ENCODE assay signal across 9 cellular contexts in genomic region chr9:114696814-114697544, GRCh38. TPM values are rescaled to one million over a fixed set of nuclear protein-coding genes. Genes with fewer than 3 reads are reported as not detected.
DNase-seq lines count a peak whose midpoint lies in the region; ATAC-seq and TF ChIP-seq lines count a peak whose summit lies in the region.
"Had no signal": no experiment of that assay in that cellular context is flagged by ENCODE, and none has a peak within 500 bp of the region (broad histone marks: within the 10 kb centered on the region; RNA-seq: fewer than 3 reads in every experiment).

No MANE protein-coding gene starts in this region.

- H3K27me3 Mint-ChIP-seq in type B pancreatic cell: no peaks in the 10 kb centered on the region

- DNase-seq in GM19240 (ENCODE audit: insufficient read length, low spot score) (peak; percentile 37), HuH-7 (ENCODE audit: low spot score) (no peak), NCI-H1694 treated with DMSO at 0.1 percent for 48 hours (lab: John Stamatoyannopoulos, UW) (no peak), NCI-H1417 (lab: John Stamatoyannopoulos, UW) (no peak), type B pancreatic cell (ENCODE audit: extremely low spot score, unreplicated experiment) (no peak)
- DNase-seq in activated CD8-positive, alpha-beta memory T cell treated with anti-CD3 and anti-CD28 coated beads, Interleukin-2, amount 50 U/mL, for 4 hours: peak; percentile 25
- peak; percentile 47 to 68 for DNase-seq in stimulated activated CD4-positive, alpha-beta T cell treated with anti-CD3 and anti-CD28 coated beads, Interleukin-4, amount 100 ng/mL, for 48 hours (ENCODE audit: low read depth in 2 of 2)

- H3K27ac Mint-ChIP-seq in type B pancreatic cell: no peak overlapping the region

- peaks cover 4% of the 10 kb centered on the region for H3K9me3 Mint-ChIP-seq in type B pancreatic cell

- peak; percentile 65 for ATAC-seq in HG03064 (IDR thresholded peaks at IDR 0.05; ENCODE audit: low read depth, unreplicated experiment)

- H3K36me3 Mint-ChIP-seq in type B pancreatic cell: no peaks in the 10 kb centered on the region

- H3K4me1 Mint-ChIP-seq in type B pancreatic cell (ENCODE audit: unreplicated experiment): peaks cover 18% of the 10 kb centered on the region

- no peak overlapping the region for H3K4me3 Mint-ChIP-seq in type B pancreatic cell

- no peak for TF ChIP-seq CTCF in type B pancreatic cell (conservative IDR thresholded peaks at IDR 0.05)

RNA-seq across cellular contexts. Expression of gene TEX48, which starts 15.0 kb away (rescaled TPM):
- not detected in 2 replicates for total RNA-seq in type B pancreatic cell (ENCODE audit: low replicate concordance)
- total RNA-seq: thoracic aorta had no signal

RNA-seq across cellular contexts. Expression of gene TEX53, which starts 39.4 kb away (rescaled TPM):
- total RNA-seq in type B pancreatic cell (ENCODE audit: low replicate concordance): not detected in 2 replicates
- total RNA-seq: thoracic aorta had no signal

Comparison
In these comparisons a context has a peak if more than half of its experiments do, and no peak if none do; other contexts are left out.
1. DNase-seq: peak in GM19240 (single experiment), activated CD8-positive, alpha-beta memory T cell treated with anti-CD3 and anti-CD28 coated beads, Interleukin-2, amount 50 U/mL, for 4 hours (single experiment) and stimulated activated CD4-positive, alpha-beta T cell treated with anti-CD3 and anti-CD28 coated beads, Interleukin-4, amount 100 ng/mL, for 48 hours (2 of 2); none in HuH-7 (single experiment), NCI-H1694 treated with DMSO at 0.1 percent for 48 hours (single experiment), NCI-H1417 (0 of 3) and type B pancreatic cell (single experiment).